29 cellular contexts compared by ENCODE assay signal in genomic region chr10:89966211-89966610, GRCh38.
"Had no signal": no experiment of that assay in that cellular context is flagged by ENCODE, and none has a peak within 500 bp of the region (broad histone marks: within the 10 kb centered on the region; RNA-seq: fewer than 3 reads in every experiment).

No MANE protein-coding gene starts in this region.

- H3K27ac Mint-ChIP-seq: naive thymus-derived CD4-positive, alpha-beta T cell; natural killer cell treated with Interleukin-12 subunit alpha and Interleukin-12 subunit beta and Interleukin-15 and Interleukin-18, amount 100 ng/mL, for 72 hours; stimulated activated effector memory CD8-positive, alpha-beta T cell treated with anti-CD3 and anti-CD28 coated beads, Interleukin-12 subunit alpha, Interleukin-12 subunit beta, amount 100 ng/mL, for 72 hours; stimulated activated naive CD8-positive, alpha-beta T cell treated with anti-CD3 and anti-CD28 coated beads, Interleukin-15, Interleukin-2, amounts not matched to agents 100 ng/mL and 50 ng/mL, for 24 hours had no signal

- H3K27me3 ChIP-seq: left lung, pancreas, suprapubic skin, tibial artery, upper lobe of right lung had no signal

- H3K36me3 Mint-ChIP-seq: naive thymus-derived CD4-positive, alpha-beta T cell; natural killer cell treated with Interleukin-12 subunit alpha and Interleukin-12 subunit beta and Interleukin-15 and Interleukin-18, amount 100 ng/mL, for 72 hours; stimulated activated effector memory CD8-positive, alpha-beta T cell treated with anti-CD3 and anti-CD28 coated beads, Interleukin-12 subunit alpha, Interleukin-12 subunit beta, amount 100 ng/mL, for 72 hours had no signal

- H3K9me3 ChIP-seq: left lung, lower lobe of right lung, mucosa of descending colon, pancreas, prostate gland, suprapubic skin, thoracic aorta, tibial artery, upper lobe of right lung had no signal

- H3K4me1 Mint-ChIP-seq: neural crest cell; stimulated activated effector memory CD8-positive, alpha-beta T cell treated with anti-CD3 and anti-CD28 coated beads, Interleukin-12 subunit alpha, Interleukin-12 subunit beta, amount 100 ng/mL, for 72 hours had no signal

- H3K4me3 ChIP-seq: left lung, lower lobe of right lung, mucosa of descending colon, pancreas, prostate gland, skin epidermis, suprapubic skin, thoracic aorta, tibial artery, upper lobe of right lung had no signal

- DNase-seq: hippocampal formation; kidney; left colon; left lung; lower lobe of right lung; mammary epithelial cell; midbrain; mucosa of descending colon; naive thymus-derived CD4-positive, alpha-beta T cell; pancreas; posterior cingulate gyrus; retina; right cardiac atrium; stimulated activated CD4-positive, alpha-beta T cell treated with anti-CD3 and anti-CD28 coated beads, Interleukin-12 subunit alpha, Interleukin-12 subunit beta, amount 100 ng/mL, for 4 hours; stimulated activated CD4-positive, alpha-beta T cell treated with anti-CD3 and anti-CD28 coated beads, Interleukin-15, amount 100 ng/mL, for 24 hours; stimulated activated CD4-positive, alpha-beta T cell treated with anti-CD3 and anti-CD28 coated beads, Interleukin-2, amount 100 ng/mL, for 24 hours; stimulated activated CD4-positive, alpha-beta T cell treated with anti-CD3 and anti-CD28 coated beads, Interleukin-4, amount 100 ng/mL, for 1 hour; stimulated activated naive CD4-positive, alpha-beta T cell; tibial artery; trophoblast cell; upper lobe of right lung had no signal

- H3K4me1 ChIP-seq: left lung, lower lobe of right lung, pancreas, prostate gland, suprapubic skin, tibial artery, upper lobe of right lung had no signal

- H3K27ac ChIP-seq: left lung, lower lobe of right lung, pancreas, prostate gland, skin epidermis, suprapubic skin, thoracic aorta, tibial artery, upper lobe of right lung had no signal

- H3K9me3 Mint-ChIP-seq: stimulated activated effector memory CD8-positive, alpha-beta T cell treated with anti-CD3 and anti-CD28 coated beads, Interleukin-12 subunit alpha, Interleukin-12 subunit beta, amount 100 ng/mL, for 72 hours; stimulated activated naive CD8-positive, alpha-beta T cell treated with anti-CD3 and anti-CD28 coated beads, Interleukin-15, Interleukin-2, amounts not matched to agents 100 ng/mL and 50 ng/mL, for 24 hours had no signal

- H3K36me3 ChIP-seq: left lung, lower lobe of right lung, pancreas, prostate gland, suprapubic skin, thoracic aorta, tibial artery, upper lobe of right lung had no signal

- H3K4me3 Mint-ChIP-seq: naive thymus-derived CD4-positive, alpha-beta T cell; natural killer cell treated with Interleukin-12 subunit alpha and Interleukin-12 subunit beta and Interleukin-15 and Interleukin-18, amount 100 ng/mL, for 72 hours; neural crest cell; stimulated activated effector memory CD8-positive, alpha-beta T cell treated with anti-CD3 and anti-CD28 coated beads, Interleukin-12 subunit alpha, Interleukin-12 subunit beta, amount 100 ng/mL, for 72 hours; stimulated activated naive CD8-positive, alpha-beta T cell treated with anti-CD3 and anti-CD28 coated beads, Interleukin-15, Interleukin-2, amounts not matched to agents 100 ng/mL and 50 ng/mL, for 24 hours had no signal
